In the genomic region with DNA sequence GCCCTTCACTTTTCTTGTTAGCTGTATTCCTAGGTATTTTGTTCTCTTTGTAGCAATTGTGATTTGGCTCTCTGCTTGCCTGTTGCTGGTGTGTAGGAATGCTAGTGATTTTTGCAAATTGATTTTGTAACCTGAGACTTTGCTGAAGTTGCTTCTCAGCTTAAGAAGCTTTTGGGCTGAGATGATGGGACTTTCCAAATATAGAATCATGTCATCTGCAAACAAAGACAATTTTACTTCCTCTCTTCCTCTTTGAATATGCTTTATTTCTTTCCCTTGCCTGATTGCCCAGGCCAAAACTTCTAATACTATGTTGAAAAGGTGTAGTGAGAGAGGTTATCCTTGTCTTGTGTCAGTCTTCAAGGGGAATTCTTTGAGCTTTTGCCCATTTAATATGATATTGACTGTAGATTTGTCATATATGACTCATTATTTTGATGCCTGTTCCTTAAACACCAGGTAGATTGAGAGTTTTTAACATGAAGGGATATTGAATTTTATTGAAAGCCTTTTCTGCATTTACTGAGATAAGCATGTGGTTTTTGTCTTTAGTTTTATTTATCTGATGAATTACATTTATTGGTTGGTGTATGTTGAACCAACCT, we compare ENCODE assay signal across 15 cellular contexts. TPM values are rescaled to one million over a fixed set of nuclear protein-coding genes. Genes with fewer than 3 reads are reported as not detected.
DNase-seq lines count a peak whose midpoint lies in the region; ATAC-seq and TF ChIP-seq lines count a peak whose summit lies in the region.
"Had no signal": no experiment of that assay in that cellular context is flagged by ENCODE, and none has a peak within 500 bp of the region (broad histone marks: within the 10 kb centered on the region; RNA-seq: fewer than 3 reads in every experiment).

No MANE protein-coding gene starts in this region.

- DNase-seq in activated CD8-positive, alpha-beta memory T cell treated with anti-CD3 and anti-CD28 coated beads, Interleukin-2, amount 10 ng/mL, durations not matched to agents 7 days and 5 days: no peak
- no peak for DNase-seq in activated CD8-positive, alpha-beta memory T cell treated with anti-CD3 and anti-CD28 coated beads, Interleukin-2, amount 50 U/mL, for 4 hours
- no peak for DNase-seq in natural killer cell treated with Interleukin-12 subunit alpha and Interleukin-12 subunit beta and Interleukin-15 and Interleukin-18, amount 100 ng/mL, for 72 hours (ENCODE audit: low spot score)
- DNase-seq in stimulated activated naive CD4-positive, alpha-beta T cell treated with Interleukin-2 at 50 U/mL for 16 hours (lab: John Stamatoyannopoulos, UW): no peak
- no peak for DNase-seq in foreskin melanocyte
- DNase-seq: DMS79, left cardiac atrium, NCI-H2227 treated with DMSO at 0.1 percent for 48 hours, OCI-M1, SW 1271, transverse colon had no signal

- no peak overlapping the region; the same call in 1 of the 2 replicates for H3K9ac ChIP-seq in KMS-11

- no peaks in the 10 kb centered on the region for H3K36me3 ChIP-seq in KMS-11 (ENCODE audit: insufficient read depth)
- H3K36me3 ChIP-seq: prostate gland, transverse colon had no signal

- TF ChIP-seq CTCF in KMS-11 (conservative IDR thresholded peaks at IDR 0.05; ENCODE audit: low read depth, low read length): no peak

- H3K36me3 Mint-ChIP-seq in activated CD8-positive, alpha-beta memory T cell treated with anti-CD3 and anti-CD28 coated beads, Interleukin-2, amount 10 ng/mL, durations not matched to agents 7 days and 5 days: peaks cover 36% of the 10 kb centered on the region
- H3K36me3 Mint-ChIP-seq in activated naive CD8-positive, alpha-beta T cell: peaks cover 11% of the 10 kb centered on the region
- peaks cover 33% of the 10 kb centered on the region for H3K36me3 Mint-ChIP-seq in natural killer cell treated with Interleukin-12 subunit alpha and Interleukin-12 subunit beta and Interleukin-15 and Interleukin-18, amount 100 ng/mL, for 72 hours

- H3K4me2 ChIP-seq in KMS-11: peak overlapping the region; percentile 76

- CTCF ChIA-PET in activated CD8-positive, alpha-beta memory T cell treated with anti-CD3 and anti-CD28 coated beads, Interleukin-2, amount 10 ng/mL, durations not matched to agents 7 days and 5 days (lab: Charles Lee): interaction anchor here (1.0 to 8.0 kb wide), 8 partner anchors 9 to 237 kb away, joined by 3 to 93 read pairs (median 10); no protein-coding TSS in a partner anchor

- H3K9me3 Mint-ChIP-seq in activated CD8-positive, alpha-beta memory T cell treated with anti-CD3 and anti-CD28 coated beads, Interleukin-2, amount 10 ng/mL, durations not matched to agents 7 days and 5 days (ENCODE audit: low read depth): peaks cover 11% of the 10 kb centered on the region
- H3K9me3 Mint-ChIP-seq in activated naive CD8-positive, alpha-beta T cell (ENCODE audit: low read depth): peaks cover 8% of the 10 kb centered on the region
- peaks cover 11% of the 10 kb centered on the region for H3K9me3 Mint-ChIP-seq in natural killer cell treated with Interleukin-12 subunit alpha and Interleukin-12 subunit beta and Interleukin-15 and Interleukin-18, amount 100 ng/mL, for 72 hours

- peak overlapping the region; percentile 90 for H3K27ac ChIP-seq in KMS-11
- H3K27ac ChIP-seq: prostate gland, transverse colon had no signal

- H4K20me1 ChIP-seq in KMS-11 (ENCODE audit: insufficient read depth): no peaks in the 10 kb centered on the region

- H3K79me2 ChIP-seq in KMS-11 (ENCODE audit: insufficient read depth, low read depth): no peaks in the 10 kb centered on the region

- H3K4me3 Mint-ChIP-seq in activated CD8-positive, alpha-beta memory T cell treated with anti-CD3 and anti-CD28 coated beads, Interleukin-2, amount 10 ng/mL, durations not matched to agents 7 days and 5 days: no peak overlapping the region
- peak overlapping the region; percentile 20 for H3K4me3 Mint-ChIP-seq in activated naive CD8-positive, alpha-beta T cell
- H3K4me3 Mint-ChIP-seq in natural killer cell treated with Interleukin-12 subunit alpha and Interleukin-12 subunit beta and Interleukin-15 and Interleukin-18, amount 100 ng/mL, for 72 hours: peak overlapping the region; percentile 58

- peak overlapping the region; percentile 42; the same call in 1 of the 2 replicates for H2AFZ ChIP-seq in KMS-11 (ENCODE audit: low read depth)

- H3K27me3 ChIP-seq in KMS-11 (ENCODE audit: insufficient read depth, low read depth): no peaks in the 10 kb centered on the region
- H3K27me3 ChIP-seq: transverse colon had no signal

- peaks cover 66% of the 10 kb centered on the region for H3K4me1 Mint-ChIP-seq in activated CD8-positive, alpha-beta memory T cell treated with anti-CD3 and anti-CD28 coated beads, Interleukin-2, amount 10 ng/mL, durations not matched to agents 7 days and 5 days
- peaks cover 80% of the 10 kb centered on the region for H3K4me1 Mint-ChIP-seq in activated naive CD8-positive, alpha-beta T cell (ENCODE audit: low read depth)
- H3K4me1 Mint-ChIP-seq in natural killer cell treated with Interleukin-12 subunit alpha and Interleukin-12 subunit beta and Interleukin-15 and Interleukin-18, amount 100 ng/mL, for 72 hours (ENCODE audit: low read depth in 2 of 2): peaks cover 54 to 72% of the 10 kb centered on the region in 2 donors

- H3K27me3 Mint-ChIP-seq in activated CD8-positive, alpha-beta memory T cell treated with anti-CD3 and anti-CD28 coated beads, Interleukin-2, amount 10 ng/mL, durations not matched to agents 7 days and 5 days: no peaks in the 10 kb centered on the region
- H3K27me3 Mint-ChIP-seq in activated naive CD8-positive, alpha-beta T cell: no peaks in the 10 kb centered on the region
- no peaks in the 10 kb centered on the region for H3K27me3 Mint-ChIP-seq in natural killer cell treated with Interleukin-12 subunit alpha and Interleukin-12 subunit beta and Interleukin-15 and Interleukin-18, amount 100 ng/mL, for 72 hours

- ATAC-seq in activated CD8-positive, alpha-beta memory T cell treated with anti-CD3 and anti-CD28 coated beads, Interleukin-2, amount 10 ng/mL, durations not matched to agents 7 days and 5 days: no peak
- no peak for ATAC-seq in natural killer cell treated with Interleukin-12 subunit alpha and Interleukin-12 subunit beta and Interleukin-15 and Interleukin-18, amount 100 ng/mL, for 72 hours
- ATAC-seq in HG03457 (IDR thresholded peaks at IDR 0.05; ENCODE audit: unreplicated experiment): no peak
- ATAC-seq: left cardiac atrium had no signal

- peaks cover 83% of the 10 kb centered on the region for H3K4me1 ChIP-seq in KMS-11 (ENCODE audit: low read depth, poor library complexity, severe bottlenecking)
- H3K4me1 ChIP-seq: prostate gland had no signal

- no peak overlapping the region for H3K4me3 ChIP-seq in KMS-11 (IDR thresholded peaks at IDR 0.05; ENCODE audit: insufficient read depth, low read depth, low read length)
- H3K4me3 ChIP-seq: prostate gland, transverse colon had no signal

- H3K27ac Mint-ChIP-seq in activated CD8-positive, alpha-beta memory T cell treated with anti-CD3 and anti-CD28 coated beads, Interleukin-2, amount 10 ng/mL, durations not matched to agents 7 days and 5 days: peak overlapping the region; percentile 40
- peak overlapping the region; percentile 81 for H3K27ac Mint-ChIP-seq in activated naive CD8-positive, alpha-beta T cell
- H3K27ac Mint-ChIP-seq in natural killer cell treated with Interleukin-12 subunit alpha and Interleukin-12 subunit beta and Interleukin-15 and Interleukin-18, amount 100 ng/mL, for 72 hours: peak overlapping the region; percentile 86 to 89

RNA-seq across cellular contexts. Expression of a gene that starts 26.7 kb away (rescaled TPM):
- total RNA-seq in activated CD8-positive, alpha-beta memory T cell treated with anti-CD3 and anti-CD28 coated beads, Interleukin-2, amount 10 ng/mL, durations not matched to agents 7 days and 5 days: 1 to 10 TPM; 2.2 to 8.8 TPM
- 1 to 10 TPM; 1.3 to 2.8 TPM for total RNA-seq in natural killer cell treated with Interleukin-12 subunit alpha and Interleukin-12 subunit beta and Interleukin-15 and Interleukin-18, amount 100 ng/mL, for 72 hours
- total RNA-seq: prostate gland had no signal

RNA-seq across cellular contexts. Expression of a gene that starts 36.7 kb away (rescaled TPM):
- total RNA-seq in activated CD8-positive, alpha-beta memory T cell treated with anti-CD3 and anti-CD28 coated beads, Interleukin-2, amount 10 ng/mL, durations not matched to agents 7 days and 5 days: 100 to 1,000 TPM; 355 to 385 TPM
- total RNA-seq in natural killer cell treated with Interleukin-12 subunit alpha and Interleukin-12 subunit beta and Interleukin-15 and Interleukin-18, amount 100 ng/mL, for 72 hours: 100 to 1,000 TPM in 1 of 2 donors, 10 to 100 TPM in 1; 95.2 to 122 TPM

RNA-seq across cellular contexts. Expression of a gene that starts 54.5 kb away (rescaled TPM):
- total RNA-seq in activated CD8-positive, alpha-beta memory T cell treated with anti-CD3 and anti-CD28 coated beads, Interleukin-2, amount 10 ng/mL, durations not matched to agents 7 days and 5 days: 100 to 1,000 TPM in 1 of 2 experiments, 10 to 100 TPM in 1; 76.0 to 104 TPM
- total RNA-seq in natural killer cell treated with Interleukin-12 subunit alpha and Interleukin-12 subunit beta and Interleukin-15 and Interleukin-18, amount 100 ng/mL, for 72 hours: 10 to 100 TPM; 53.6 to 55.6 TPM
